10 cellular contexts compared by ENCODE assay signal in the genomic region with DNA sequence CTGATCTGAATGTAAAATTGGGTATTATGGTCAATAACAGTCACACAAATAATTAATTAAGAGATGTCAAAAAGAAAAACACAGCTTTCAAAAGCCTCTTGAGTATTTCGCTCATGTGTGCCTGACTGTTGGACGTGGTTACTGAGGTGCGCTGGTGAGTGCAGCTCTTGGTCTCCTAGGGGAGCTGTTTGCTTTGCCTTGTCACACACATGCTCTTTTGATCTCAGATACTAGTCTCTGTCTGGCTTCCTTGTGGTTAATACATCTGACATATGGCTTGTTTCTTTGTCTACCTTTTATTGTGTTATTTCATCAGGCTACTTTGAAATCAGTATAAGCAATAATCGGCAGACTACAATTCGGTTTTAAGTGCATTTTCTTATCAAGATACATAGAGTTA. TPM values are rescaled to one million over a fixed set of nuclear protein-coding genes. Genes with fewer than 3 reads are reported as not detected.
A peak's percentile ranks its signal among the peaks of the same experiment; 100 is the strongest.
DNase-seq lines count a peak whose midpoint lies in the region; ATAC-seq and TF ChIP-seq lines count a peak whose summit lies in the region.
"Had no signal": no experiment of that assay in that cellular context is flagged by ENCODE, and none has a peak within 500 bp of the region (broad histone marks: within the 10 kb centered on the region; RNA-seq: fewer than 3 reads in every experiment).

No MANE protein-coding gene starts in this region.

- H3K27me3 ChIP-seq in HCT116 (ENCODE audit: insufficient read depth, low read length) (no peaks in the 10 kb centered on the region), heart left ventricle (no peaks in the 10 kb centered on the region), esophagus squamous epithelium (no peaks in the 10 kb centered on the region), HAP-1 (ENCODE audit: low read depth) (no peaks in the 10 kb centered on the region)

- TF ChIP-seq POLR2A in HCT116 (IDR thresholded peaks at IDR 0.05; ENCODE audit: borderline replicate concordance, extremely low read depth, insufficient read depth, insufficient read length) = no peak
- TF ChIP-seq POLR2A in heart left ventricle (IDR thresholded peaks at IDR 0.05) = no peak
- no peak for TF ChIP-seq POLR2A in esophagus squamous epithelium (IDR thresholded peaks at IDR 0.05)

- in situ Hi-C loops in HAP-1 (cut with MboI; ENCODE audit: low sequenced_read_pairs) = no loop called here

- H3K36me3 ChIP-seq in HCT116 (ENCODE audit: control insufficient read depth in 1 of 2, insufficient read depth in 2 of 2, low read length in 2 of 2) (no peaks in the 10 kb centered on the region), heart left ventricle (no peaks in the 10 kb centered on the region), esophagus squamous epithelium (no peaks in the 10 kb centered on the region), HAP-1 (replicated peaks) (no peaks in the 10 kb centered on the region)

- no TSS peak for BruUV-seq in HCT116 (replicated peaks; lab: Mats Ljungman, UMichigan)

- no peak overlapping the region for H3K27ac ChIP-seq in HCT116 (ENCODE audit: low read depth, low read length)
- no peak overlapping the region for H3K27ac ChIP-seq in heart left ventricle
- no peak overlapping the region for H3K27ac ChIP-seq in esophagus squamous epithelium

- CTCF ChIA-PET in HCT116 (lab: Charles Lee) = no interaction called here

- 0 out of 6 replicates have a peak, but pooled peaks of 1 of the 3 experiments have one; percentile 5 for TF ChIP-seq CTCF in HCT116 (IDR thresholded peaks at IDR 0.05 in 2 of 3, conservative IDR thresholded peaks at IDR 0.05 in 1 of 3; ENCODE audit: borderline replicate concordance in 1 of 3, insufficient read depth in 1 of 3, low read depth in 2 of 3, low read length in 2 of 3)
- peak in 7 of 12 donors; percentile 10 to 50 (median 28) for TF ChIP-seq CTCF in heart left ventricle (IDR thresholded peaks at IDR 0.05)
- no peak for TF ChIP-seq CTCF in esophagus squamous epithelium (IDR thresholded peaks at IDR 0.05)

- no peak overlapping the region for H2AFZ ChIP-seq in HCT116 (ENCODE audit: low read depth, low read length, poor library complexity, severe bottlenecking)

- H3K79me2 ChIP-seq in HCT116 (ENCODE audit: insufficient read depth, low read length) = no peaks in the 10 kb centered on the region

- 36 to 52% (median 47%) methylated on average over 5 of the region's 5 CpGs for WGBS in heart left ventricle, 4 donors
- 69 to 80% methylated on average over 5 of the region's 5 CpGs for WGBS in esophagus squamous epithelium, 2 donors

- H3K9ac ChIP-seq in HCT116 (ENCODE audit: low read length) = no peak overlapping the region

- no peaks in the 10 kb centered on the region for H3K9me2 ChIP-seq in HCT116 (ENCODE audit: insufficient read depth)

- peak; percentile 40; the same call in 1 of the 2 replicates for TF ChIP-seq RAD21 in HCT116 (IDR thresholded peaks at IDR 0.05; ENCODE audit: low read depth)

- H3K9me3 ChIP-seq in HCT116 (ENCODE audit: control insufficient read depth in 1 of 2, insufficient read depth in 1 of 2, low read depth in 1 of 2, low read length in 2 of 2) = no peaks in the 10 kb centered on the region
- no peaks in the 10 kb centered on the region for H3K9me3 ChIP-seq in heart left ventricle
- H3K9me3 ChIP-seq in esophagus squamous epithelium = no peaks in the 10 kb centered on the region
- H3K9me3 ChIP-seq in HAP-1 = no peaks in the 10 kb centered on the region

- intact Hi-C loops in HCT116 (cut with micrococcal nuclease) (no loop called here), heart left ventricle (cut with DNase I) (loop anchor here in 4 of 10 donors (5.0 to 10.0 kb wide), 3 partner anchors 213 to 223 kb away; no protein-coding TSS in a partner anchor), esophagus squamous epithelium (cut with DNase I) (no loop called here)

- RAD21 ChIA-PET in HCT116 (lab: Charles Lee; ENCODE audit: low non-redundant PET in 1 of 2, low total read pairs in 2 of 2, uncharacterized antibody in 2 of 2, unreplicated experiment in 2 of 2) = no interaction called here

- no peaks in the 10 kb centered on the region for H4K20me1 ChIP-seq in HCT116 (ENCODE audit: insufficient read depth)

- no peak overlapping the region for H3K4me2 ChIP-seq in HCT116 (ENCODE audit: low read length)

- H3K4me3 ChIP-seq in HCT116 (replicated peaks in 1 of 2; ENCODE audit: low read depth in 1 of 2, low read length in 2 of 2) (no peak overlapping the region), heart left ventricle (no peak overlapping the region), esophagus squamous epithelium (no peak overlapping the region), HAP-1 (no peak overlapping the region)
- H3K4me3 ChIP-seq: lung had no signal

- POLR2A ChIA-PET in HCT116 (lab: Charles Lee) = no interaction called here

- DNase-seq in D341Med (ENCODE audit: low spot score) (peak; percentile 46), HCT116 (ENCODE audit: low read depth, low spot score) (no peak), NCI-H748 treated with DMSO at 0.1 percent for 48 hours (lab: John Stamatoyannopoulos, UW) (peak; percentile 19), heart left ventricle (peak in 3 of 5 donors; percentile 13 to 38 (median 21)), esophagus squamous epithelium (lab: John Stamatoyannopoulos, UW) (no peak), SKM-1 treated with dmso at 0.1 percent for 144 hours (lab: John Stamatoyannopoulos, UW; ENCODE audit: unreplicated experiment) (no peak), HAP-1 (ENCODE audit: low spot score in 2 of 2) (no peak)
- DNase-seq: activated CD4-positive, alpha-beta T cell treated with anti-CD3 and anti-CD28 coated beads, Interleukin-2, amount 50 U/mL, for 4 hours had no signal

- peaks cover 6 to 8% of the 10 kb centered on the region in 2 experiments; a peak in 3 of 4 replicates for H3K4me1 ChIP-seq in HCT116 (ENCODE audit: control insufficient read depth in 1 of 2, insufficient read depth in 2 of 2, low read length in 2 of 2)
- peaks cover 0 to 22% (median 0%) of the 10 kb centered on the region in 12 donors for H3K4me1 ChIP-seq in heart left ventricle
- H3K4me1 ChIP-seq in esophagus squamous epithelium = no peaks in the 10 kb centered on the region
- peaks cover 10% of the 10 kb centered on the region for H3K4me1 ChIP-seq in HAP-1

- ATAC-seq in HCT116 (no peak), heart left ventricle (peak in 3 of 4 donors; percentile 48 to 59 (median 57)), esophagus mucosa (no peak)

TF ChIP-seq in HCT116, 20 proteins besides CTCF, POLR2A, EP300 and RAD21:
- TF ChIP-seq, protein P1, sequence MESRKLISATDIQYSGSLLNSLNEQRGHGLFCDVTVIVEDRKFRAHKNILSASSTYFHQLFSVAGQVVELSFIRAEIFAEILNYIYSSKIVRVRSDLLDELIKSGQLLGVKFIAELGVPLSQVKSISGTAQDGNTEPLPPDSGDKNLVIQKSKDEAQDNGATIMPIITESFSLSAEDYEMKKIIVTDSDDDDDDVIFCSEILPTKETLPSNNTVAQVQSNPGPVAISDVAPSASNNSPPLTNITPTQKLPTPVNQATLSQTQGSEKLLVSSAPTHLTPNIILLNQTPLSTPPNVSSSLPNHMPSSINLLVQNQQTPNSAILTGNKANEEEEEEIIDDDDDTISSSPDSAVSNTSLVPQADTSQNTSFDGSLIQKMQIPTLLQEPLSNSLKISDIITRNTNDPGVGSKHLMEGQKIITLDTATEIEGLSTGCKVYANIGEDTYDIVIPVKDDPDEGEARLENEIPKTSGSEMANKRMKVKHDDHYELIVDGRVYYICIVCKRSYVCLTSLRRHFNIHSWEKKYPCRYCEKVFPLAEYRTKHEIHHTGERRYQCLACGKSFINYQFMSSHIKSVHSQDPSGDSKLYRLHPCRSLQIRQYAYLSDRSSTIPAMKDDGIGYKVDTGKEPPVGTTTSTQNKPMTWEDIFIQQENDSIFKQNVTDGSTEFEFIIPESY (IDR thresholded peaks at IDR 0.05; ENCODE audit: extremely low read depth, insufficient replicate concordance, low read length) = no peak
- no peak for TF ChIP-seq FOSL1 (IDR thresholded peaks at IDR 0.05; ENCODE audit: low read depth)
- no peak for TF ChIP-seq ZNF274 (IDR thresholded peaks at IDR 0.05; ENCODE audit: low read depth, low read length)
- no peak for TF ChIP-seq YY1 (IDR thresholded peaks at IDR 0.05; ENCODE audit: extremely low read depth, insufficient replicate concordance, low read depth, low read length)
- no peak for TF ChIP-seq EGR1 (IDR thresholded peaks at IDR 0.05; ENCODE audit: low read depth)
- no peak for TF ChIP-seq POLR2AphosphoS5 (IDR thresholded peaks at IDR 0.05; ENCODE audit: low read depth, low read length)
- TF ChIP-seq SRF (IDR thresholded peaks at IDR 0.05; ENCODE audit: low read depth) = no peak
- TF ChIP-seq JUND (IDR thresholded peaks at IDR 0.05) = no peak
- no peak for TF ChIP-seq SP1 (IDR thresholded peaks at IDR 0.05; ENCODE audit: low read depth)

RNA-seq across cellular contexts. Expression of a gene that starts 51.5 kb away (rescaled TPM):
- total RNA-seq in HCT116 (2021; ENCODE audit: unreplicated experiment) (not detected), heart left ventricle (under 1 TPM in 6 of 9 donors, not detected in 3; 0.07 to 0.81 (median 0.40) TPM), esophagus mucosa (0.52 TPM), esophagus squamous epithelium (1 to 10 TPM in 1 of 4 donors, under 1 TPM in 2, not detected in 1; 0.09 to 1.1 (median 0.19) TPM)
- polyA plus RNA-seq in HCT116 (2012) = not detected in 2 replicates
- polyA plus RNA-seq in heart left ventricle = under 1 TPM; 0.04 to 0.58 TPM

Comparison
In these comparisons a context has a peak if more than half of its experiments do, and no peak if none do; other contexts are left out.
1. DNase-seq: peak in D341Med (single experiment), NCI-H748 treated with DMSO at 0.1 percent for 48 hours (single experiment) and heart left ventricle (3 of 5); none in HCT116 (single experiment), esophagus squamous epithelium (single experiment), SKM-1 treated with dmso at 0.1 percent for 144 hours (single experiment) and HAP-1 (0 of 2).
2. ATAC-seq: peak in heart left ventricle (3 of 4); none in HCT116 (single experiment) and esophagus mucosa (single experiment).
3. CTCF ChIP-seq: peak in heart left ventricle (7 of 12); none in esophagus squamous epithelium (0 of 6).